Comparison of ENCODE assay signal across 8 cellular contexts in the genomic region with DNA sequence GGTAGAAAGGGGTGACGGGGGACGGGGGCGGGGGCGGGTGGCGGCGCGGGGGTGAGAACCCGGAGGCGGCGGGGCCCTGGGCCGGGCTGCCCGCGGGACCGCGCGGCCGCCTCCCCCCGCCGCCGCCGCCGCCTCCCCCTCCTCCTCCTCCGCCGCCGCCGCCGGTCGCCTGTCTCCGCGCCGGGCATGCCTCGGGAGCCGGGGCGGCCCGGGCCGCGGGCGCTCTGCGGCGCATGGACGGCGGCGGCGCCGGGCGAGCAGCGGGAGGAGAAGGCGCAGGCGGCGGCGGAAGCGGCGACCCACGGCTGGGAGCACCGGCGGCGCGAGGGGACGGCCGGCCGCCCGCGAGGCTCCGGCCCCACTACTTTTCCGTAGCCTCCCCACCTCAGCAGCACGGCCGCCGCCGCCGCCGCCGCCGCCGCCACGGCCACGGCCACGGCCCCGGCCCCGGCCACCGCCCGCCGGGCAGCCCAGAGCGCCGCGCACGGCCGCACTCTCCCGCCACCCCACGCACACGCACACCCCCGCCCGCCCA. TPM values are rescaled to one million over a fixed set of nuclear protein-coding genes. Genes with fewer than 3 reads are reported as not detected.
DNase-seq lines count a peak whose midpoint lies in the region; ATAC-seq and TF ChIP-seq lines count a peak whose summit lies in the region.

A gene (plus strand): TSS at position 161 of the 535 bp plus-strand sequence.

- H3K4me1 ChIP-seq in trophoblast cell (ENCODE audit: control insufficient read depth in 1 of 2, insufficient read depth in 2 of 2, low read length in 2 of 2) = peaks cover 8 to 9% of the 10 kb centered on the region in 2 experiments

- peak; percentile 26 for ATAC-seq in GM19372 (IDR thresholded peaks at IDR 0.05; ENCODE audit: low read depth, unreplicated experiment)

- peak within 1 kb of the TSS; percentile 88 for H3K27ac Mint-ChIP-seq in glutamatergic neuron (ENCODE audit: unreplicated experiment)

- peaks cover 5% of the 10 kb centered on the region for H3K9me3 ChIP-seq in trophoblast cell (ENCODE audit: insufficient read depth, low read depth, low read length)

- peaks cover 1% of the 10 kb centered on the region for H3K79me1 ChIP-seq in trophoblast cell (ENCODE audit: low read length)

- peaks cover 14% of the 10 kb centered on the region for H3K4me1 Mint-ChIP-seq in glutamatergic neuron (ENCODE audit: low read depth, unreplicated experiment)

- peaks cover 13% of the 10 kb centered on the region for H3K9me3 Mint-ChIP-seq in glutamatergic neuron (ENCODE audit: unreplicated experiment)

- H3K27me3 Mint-ChIP-seq in glutamatergic neuron (ENCODE audit: unreplicated experiment) = peaks cover 23% of the 10 kb centered on the region

- H4K12ac ChIP-seq in trophoblast cell (ENCODE audit: low read depth, low read length) = no peak within 1 kb of the TSS

- no peak within 1 kb of the TSS for H2BK12ac ChIP-seq in trophoblast cell (ENCODE audit: low read length)

- peak within 1 kb of the TSS; percentile 35 for H2AFZ ChIP-seq in trophoblast cell (ENCODE audit: insufficient read depth, low read length, poor library complexity)

- no peak within 1 kb of the TSS for H3K27ac ChIP-seq in trophoblast cell (ENCODE audit: low read depth, low read length)

- H3K36me3 ChIP-seq in trophoblast cell (ENCODE audit: control insufficient read depth in 1 of 2, insufficient read depth in 2 of 2, low read length in 2 of 2) = no peaks in the 10 kb centered on the region

- H2BK120ac ChIP-seq in trophoblast cell (ENCODE audit: insufficient read depth, low read length, poor library complexity) = no peak within 1 kb of the TSS

- H3K4me2 ChIP-seq in trophoblast cell (ENCODE audit: low read length) = peak within 1 kb of the TSS; percentile 72

- H3K14ac ChIP-seq in trophoblast cell (ENCODE audit: low read length) = peak within 1 kb of the TSS; percentile 19

- no peak within 1 kb of the TSS for H3K23ac ChIP-seq in trophoblast cell (ENCODE audit: low read length)

- H4K8ac ChIP-seq in trophoblast cell (ENCODE audit: low read depth, low read length) = peak within 1 kb of the TSS; percentile 29

- H3K4me3 Mint-ChIP-seq in glutamatergic neuron (ENCODE audit: unreplicated experiment) = peak within 1 kb of the TSS; percentile 89

- TF ChIP-seq CTCF in AG10803 (conservative IDR thresholded peaks at IDR 0.05; ENCODE audit: low read length) (no peak), WI38 (IDR thresholded peaks at IDR 0.05; ENCODE audit: low read depth, low read length) (no peak), glutamatergic neuron (IDR thresholded peaks at IDR 0.05; ENCODE audit: partially characterized antibody, unreplicated experiment) (no peak)

- no peaks in the 10 kb centered on the region for H3K79me2 ChIP-seq in trophoblast cell (ENCODE audit: control insufficient read depth, insufficient read depth, low read length, poor library complexity)

- H3K4me3 ChIP-seq in AG10803 (ENCODE audit: low read length) (peak within 1 kb of the TSS; percentile 65), WI38 (ENCODE audit: low read depth, low read length) (peak within 1 kb of the TSS; percentile 52), trophoblast cell (ENCODE audit: low read depth, low read length) (peak within 1 kb of the TSS; percentile 75)

- H3K27me3 ChIP-seq in trophoblast cell (ENCODE audit: insufficient read depth, low read length) = peaks cover 37% of the 10 kb centered on the region

- peak within 1 kb of the TSS; percentile 13 for H4K91ac ChIP-seq in trophoblast cell (ENCODE audit: low read depth, low read length)

- H3K36me3 Mint-ChIP-seq in glutamatergic neuron (ENCODE audit: unreplicated experiment) = no peaks in the 10 kb centered on the region

- H2AK5ac ChIP-seq in trophoblast cell (ENCODE audit: low read length) = no peak within 1 kb of the TSS

- no peak within 1 kb of the TSS for H3K9ac ChIP-seq in trophoblast cell (ENCODE audit: low read length)

- no peak within 1 kb of the TSS for H3K4ac ChIP-seq in trophoblast cell (ENCODE audit: low read depth, low read length)

- DNase-seq in AG10803 (ENCODE audit: low read depth) = peak; percentile 13
- DNase-seq in glutamatergic neuron = peak; percentile 47
- DNase-seq in trophoblast cell = peak in 1 of 2 donors; percentile 12
- DNase-seq in NCI-H1048 (lab: John Stamatoyannopoulos, UW) = no peak
- DNase-seq in SW 1271 (lab: John Stamatoyannopoulos, UW) = no peak
- DNase-seq in NCI-H2171 (lab: John Stamatoyannopoulos, UW) = no peak

- no peak within 1 kb of the TSS for H3K18ac ChIP-seq in trophoblast cell (ENCODE audit: low read length)

- no peak within 1 kb of the TSS for H2BK5ac ChIP-seq in trophoblast cell (ENCODE audit: low read depth, low read length, poor library complexity)

- no CpG with 5 or more reads among the region's 92 CpGs for WGBS in trophoblast cell (ENCODE audit: extremely low coverage, insufficient coverage, insufficient read length)

RNA-seq across cellular contexts. Expression of the gene that starts here (rescaled TPM):
- total RNA-seq in glutamatergic neuron (ENCODE audit: unreplicated experiment) = 2.4 TPM
- 0.07 and 0.12 TPM in 2 replicates for polyA plus RNA-seq in trophoblast cell (2013)

Comparison
In these comparisons a context has a peak if more than half of its experiments do, and no peak if none do; other contexts are left out.
1. DNase-seq: peak in AG10803 (single experiment) and glutamatergic neuron (single experiment); none in NCI-H1048 (single experiment), SW 1271 (0 of 2) and NCI-H2171 (single experiment).
2. Peak in every context shown above with its lines, with median percentiles within 50 percentile points of each other: H3K4me3 ChIP-seq.